24 cellular contexts compared by ENCODE assay signal in genomic region chr17:2292100-2292499, GRCh38. TPM values are rescaled to one million over a fixed set of nuclear protein-coding genes. Genes with fewer than 3 reads are reported as not detected.
A peak's percentile ranks its signal among the peaks of the same experiment; 100 is the strongest.
DNase-seq lines count a peak whose midpoint lies in the region; ATAC-seq and TF ChIP-seq lines count a peak whose summit lies in the region.
"Had no signal": no experiment of that assay in that cellular context is flagged by ENCODE, and none has a peak within 500 bp of the region (broad histone marks: within the 10 kb centered on the region; RNA-seq: fewer than 3 reads in every experiment).

No MANE protein-coding gene starts in this region.

- H3K9me3 ChIP-seq in testis: no peaks in the 10 kb centered on the region
- H3K9me3 ChIP-seq: HAP-1, right atrium auricular region, upper lobe of left lung had no signal

- ATAC-seq in stimulated activated naive CD8-positive, alpha-beta T cell treated with anti-CD3 and anti-CD28 coated beads, Interleukin-15, Interleukin-2, amounts not matched to agents 100 U/mL and 50 U/mL, for 24 hours: no peak

- intact Hi-C loops in testis (cut with DNase I; ENCODE audit: low total_unique reads): no loop called here

- H3K4me1 Mint-ChIP-seq in stimulated activated naive CD8-positive, alpha-beta T cell treated with anti-CD3 and anti-CD28 coated beads, Interleukin-15, Interleukin-2, amounts not matched to agents 100 ng/mL and 50 ng/mL, for 24 hours (ENCODE audit: low read depth): peaks cover 33% of the 10 kb centered on the region

- H3K27me3 ChIP-seq in testis: no peaks in the 10 kb centered on the region
- H3K27me3 ChIP-seq: right atrium auricular region, upper lobe of left lung had no signal

- no peak overlapping the region for H3K27ac ChIP-seq in testis
- H3K27ac ChIP-seq: right atrium auricular region, RWPE1, SK-N-MC, upper lobe of left lung had no signal

- TF ChIP-seq CTCF in testis (IDR thresholded peaks at IDR 0.05): no peak

- no peak overlapping the region for H3K4me3 Mint-ChIP-seq in stimulated activated naive CD8-positive, alpha-beta T cell treated with anti-CD3 and anti-CD28 coated beads, Interleukin-15, Interleukin-2, amounts not matched to agents 100 ng/mL and 50 ng/mL, for 24 hours
- H3K4me3 Mint-ChIP-seq: naive B cell; T-helper 2 cell treated with Interferon-gamma antibody and Interleukin-4, amounts not matched to agents 5 μg/mL and 100 μg/mL, for 36 hours had no signal

- no peak overlapping the region for H3K4me3 ChIP-seq in testis
- H3K4me3 ChIP-seq: HAP-1, right atrium auricular region, SK-N-MC, upper lobe of left lung had no signal

- DNase-seq in stimulated activated naive CD8-positive, alpha-beta T cell treated with anti-CD3 and anti-CD28 coated beads, Interleukin-15, Interleukin-2, amounts not matched to agents 100 U/mL and 50 U/mL, for 24 hours: no peak
- DNase-seq in amniotic epithelial cell (ENCODE audit: low read depth) (peak; percentile 47), kidney glomerular epithelial cell (lab: John Stamatoyannopoulos, UW) (peak; percentile 20), T-helper 9 cell (no peak), testis (no peak), HK-2 (ENCODE audit: unreplicated experiment) (no peak), NCI-H1436 treated with DMSO at 0.1 percent for 48 hours (lab: John Stamatoyannopoulos, UW) (no peak)
- DNase-seq: activated CD4-positive, alpha-beta T cell treated with anti-CD3 and anti-CD28 coated beads, Interleukin-2, amount 50 U/mL, for 4 hours; activated effector memory CD4-positive, alpha-beta T cell treated with Interleukin-2 at 50 U/mL for 16 hours; amygdala; central memory CD4-positive, alpha-beta T cell; foreskin melanocyte; kidney; naive B cell; NCI-H146; NCI-H69; nucleus accumbens; upper lobe of left lung had no signal

- no peaks in the 10 kb centered on the region for H3K36me3 ChIP-seq in testis (ENCODE audit: low read depth, missing control alignments)

- TF ChIP-seq POLR2A in testis (IDR thresholded peaks at IDR 0.05): no peak

- WGBS in testis, 2 donors: 82 to 89% methylated on average over 2 of the region's 2 CpGs

- H3K27me3 Mint-ChIP-seq in stimulated activated naive CD8-positive, alpha-beta T cell treated with anti-CD3 and anti-CD28 coated beads, Interleukin-15, Interleukin-2, amounts not matched to agents 100 ng/mL and 50 ng/mL, for 24 hours: no peaks in the 10 kb centered on the region
- H3K27me3 Mint-ChIP-seq: naive B cell had no signal

- peaks cover 62% of the 10 kb centered on the region for H3K36me3 Mint-ChIP-seq in stimulated activated naive CD8-positive, alpha-beta T cell treated with anti-CD3 and anti-CD28 coated beads, Interleukin-15, Interleukin-2, amounts not matched to agents 100 ng/mL and 50 ng/mL, for 24 hours (ENCODE audit: low read depth)

- H3K9me3 Mint-ChIP-seq in stimulated activated naive CD8-positive, alpha-beta T cell treated with anti-CD3 and anti-CD28 coated beads, Interleukin-15, Interleukin-2, amounts not matched to agents 100 ng/mL and 50 ng/mL, for 24 hours: no peaks in the 10 kb centered on the region
- H3K9me3 Mint-ChIP-seq: T-helper 2 cell treated with Interferon-gamma antibody and Interleukin-4, amounts not matched to agents 5 μg/mL and 100 μg/mL, for 36 hours had no signal

- H3K27ac Mint-ChIP-seq in stimulated activated naive CD8-positive, alpha-beta T cell treated with anti-CD3 and anti-CD28 coated beads, Interleukin-15, Interleukin-2, amounts not matched to agents 100 ng/mL and 50 ng/mL, for 24 hours: peak overlapping the region; percentile 0
- H3K27ac Mint-ChIP-seq: T-helper 2 cell treated with Interferon-gamma antibody and Interleukin-4, amounts not matched to agents 5 μg/mL and 100 μg/mL, for 36 hours had no signal

- H3K4me1 ChIP-seq in testis: no peaks in the 10 kb centered on the region
- H3K4me1 ChIP-seq: HAP-1 had no signal

RNA-seq across cellular contexts. Expression of gene SMG6, which starts 11.5 kb away (rescaled TPM):
- total RNA-seq in testis: 10 to 100 TPM; 80.6 to 86.5 TPM
- polyA plus RNA-seq in testis (ENCODE audit: insufficient read depth, low read depth, low replicate concordance): 68.7 TPM

RNA-seq across cellular contexts. Expression of gene SRR, which starts 11.7 kb away (rescaled TPM):
- 10 to 100 TPM; 14.2 to 16.9 TPM for total RNA-seq in testis
- polyA plus RNA-seq in testis (ENCODE audit: insufficient read depth, low read depth, low replicate concordance): 16.1 TPM

RNA-seq across cellular contexts. Expression of gene TSR1, which starts 44.2 kb away (rescaled TPM):
- 10 to 100 TPM; 48.9 to 56.2 TPM for total RNA-seq in testis
- polyA plus RNA-seq in testis (ENCODE audit: insufficient read depth, low read depth, low replicate concordance): 39.2 TPM

RNA-seq across cellular contexts. Expression of gene SGSM2, which starts 45.2 kb away (rescaled TPM):
- 10 to 100 TPM; 80.5 to 88.9 TPM for total RNA-seq in testis
- polyA plus RNA-seq in testis (ENCODE audit: insufficient read depth, low read depth, low replicate concordance): 54.1 TPM

Comparison
In these comparisons a context has a peak if more than half of its experiments do, and no peak if none do; other contexts are left out.
1. DNase-seq: peak in amniotic epithelial cell (single experiment) and kidney glomerular epithelial cell (single experiment); none in stimulated activated naive CD8-positive, alpha-beta T cell treated with anti-CD3 and anti-CD28 coated beads, Interleukin-15, Interleukin-2, amounts not matched to agents 100 U/mL and 50 U/mL, for 24 hours (single experiment), T-helper 9 cell (single experiment), testis (single experiment), HK-2 (single experiment) and NCI-H1436 treated with DMSO at 0.1 percent for 48 hours (single experiment).